Comparison of ENCODE assay signal across 3 cellular contexts in genomic region chr16:67933805-67934204, GRCh38.
TF ChIP-seq lines count a peak whose summit lies in the region.

No MANE protein-coding gene starts in this region.

TF ChIP-seq in HEK293, 187 proteins besides CTCF, POLR2A, EP300 and RAD21:
- TF ChIP-seq AEBP2 (tag by site-specific recombination; IDR thresholded peaks at IDR 0.05; ENCODE audit: borderline replicate concordance) = no peak
- TF ChIP-seq ZNF664 (tag by site-specific recombination; IDR thresholded peaks at IDR 0.05) = no peak
- TF ChIP-seq ZIC2 (tag by site-specific recombination; IDR thresholded peaks at IDR 0.05) = 0 out of 2 replicates have a peak, but pooled peaks have one; percentile 23
- no peak for TF ChIP-seq ZNF239 (tag by site-specific recombination; IDR thresholded peaks at IDR 0.05)
- TF ChIP-seq ZNF48 (tag by site-specific recombination; IDR thresholded peaks at IDR 0.05) = no peak
- no peak for TF ChIP-seq KLF16 (tag by site-specific recombination; IDR thresholded peaks at IDR 0.05)
- TF ChIP-seq BCL11A (tag by site-specific recombination; IDR thresholded peaks at IDR 0.05; ENCODE audit: low read depth) = no peak

TF ChIP-seq in K562, 482 proteins besides CTCF, POLR2A, EP300 and RAD21:
- no peak for TF ChIP-seq BMI1 (IDR thresholded peaks at IDR 0.05; ENCODE audit: low read length)
- TF ChIP-seq RAD51 (IDR thresholded peaks at IDR 0.05; ENCODE audit: borderline replicate concordance, low read depth) = no peak
- no peak for TF ChIP-seq ZNF609 (CRISPR knock-in tag; IDR thresholded peaks at IDR 0.05; ENCODE audit: borderline replicate concordance)
- TF ChIP-seq TEAD4 (IDR thresholded peaks at IDR 0.05; ENCODE audit: low read length) = no peak
- TF ChIP-seq TEAD4 (CRISPR knock-in tag; IDR thresholded peaks at IDR 0.05; ENCODE audit: borderline replicate concordance) = no peak
- TF ChIP-seq PPARD (CRISPR knock-in tag; IDR thresholded peaks at IDR 0.05) = no peak
- no peak for TF ChIP-seq NR4A1 (CRISPR knock-in tag; IDR thresholded peaks at IDR 0.05)
- no peak for TF ChIP-seq NR4A1 (tag; IDR thresholded peaks at IDR 0.05)
- no peak for TF ChIP-seq ZNF707 (CRISPR knock-in tag; conservative IDR thresholded peaks at IDR 0.05)
- no peak for TF ChIP-seq ZNF717 (CRISPR knock-in tag; IDR thresholded peaks at IDR 0.05)
- no peak for TF ChIP-seq FOXP1 (CRISPR knock-in tag; IDR thresholded peaks at IDR 0.05)

TF ChIP-seq in neural cell, 6 proteins besides CTCF, POLR2A, EP300 and RAD21:
- TF ChIP-seq EZH2 (IDR thresholded peaks at IDR 0.05; ENCODE audit: borderline replicate concordance, insufficient read depth, low read length, poor library complexity, severe bottlenecking) (no peak), POLR2AphosphoS5 (IDR thresholded peaks at IDR 0.05) (no peak), SMC3 (conservative IDR thresholded peaks at IDR 0.05; ENCODE audit: poor library complexity) (no peak), TAF1 (IDR thresholded peaks at IDR 0.05; ENCODE audit: low read depth) (no peak), MXI1 (conservative IDR thresholded peaks at IDR 0.05; ENCODE audit: poor library complexity, severe bottlenecking) (no peak), REST (IDR thresholded peaks at IDR 0.05; ENCODE audit: borderline replicate concordance) (no peak)
